Comparison of ENCODE assay signal across 14 cellular contexts in genomic region chr18:38751897-38752296, GRCh38.
DNase-seq lines count a peak whose midpoint lies in the region; FAIRE-seq and TF ChIP-seq lines count a peak whose summit lies in the region.
"Had no signal": no experiment of that assay in that cellular context is flagged by ENCODE, and none has a peak within 500 bp of the region (broad histone marks: within the 10 kb centered on the region; RNA-seq: fewer than 3 reads in every experiment).

No MANE protein-coding gene starts in this region.

- H3K9me3 ChIP-seq in keratinocyte (ENCODE audit: control insufficient read depth, low read depth, low read length) = no peaks in the 10 kb centered on the region
- H3K9me3 ChIP-seq: ascending aorta, heart left ventricle, tibial nerve had no signal

- H3K4me2 ChIP-seq in keratinocyte (ENCODE audit: control insufficient read depth, extremely low read depth, insufficient read depth, low read depth, low read length) = peak overlapping the region; percentile 62

- H4K20me1 ChIP-seq in keratinocyte (ENCODE audit: control insufficient read depth, extremely low read depth, insufficient read depth, low read length) = no peaks in the 10 kb centered on the region

- H3K27me3 ChIP-seq in keratinocyte (ENCODE audit: control insufficient read depth, extremely low read depth, insufficient read depth, low read length) = no peaks in the 10 kb centered on the region
- H3K27me3 ChIP-seq: ascending aorta, heart left ventricle, tibial nerve had no signal

- H3K27me3 Mint-ChIP-seq in HFFc6 (ENCODE audit: insufficient read depth) = peaks cover 2% of the 10 kb centered on the region
- H3K27me3 Mint-ChIP-seq: CD8-positive, alpha-beta memory T cell had no signal

- H3K9ac ChIP-seq in keratinocyte (ENCODE audit: control insufficient read depth, extremely low read depth, insufficient read depth, low read length) = no peak overlapping the region

- H3K9me1 ChIP-seq in keratinocyte (ENCODE audit: control insufficient read depth, extremely low read depth, insufficient read depth, low read length) = no peaks in the 10 kb centered on the region

- no peak for TF ChIP-seq CTCF in keratinocyte (optimal IDR thresholded peaks at IDR 0.05 in 1 of 3, IDR thresholded peaks at IDR 0.05 in 1 of 3, conservative IDR thresholded peaks at IDR 0.05 in 1 of 3; ENCODE audit: extremely low read depth in 1 of 3, insufficient read depth in 2 of 3, low read length in 3 of 3)
- TF ChIP-seq CTCF in HFFc6 (IDR thresholded peaks at IDR 0.05) = no peak

- H3K9me3 Mint-ChIP-seq in HFFc6 = peaks cover 61% of the 10 kb centered on the region

- no peak overlapping the region for H3K4me3 Mint-ChIP-seq in HFFc6
- H3K4me3 Mint-ChIP-seq: CD8-positive, alpha-beta memory T cell had no signal

- FAIRE-seq in keratinocyte (lab: Jason Lieb, UNC) = peak; percentile 78

- H3K36me3 ChIP-seq in keratinocyte (ENCODE audit: control insufficient read depth in 2 of 2, extremely low read depth in 1 of 2, insufficient read depth in 2 of 2, low read length in 2 of 2) = no peaks in the 10 kb centered on the region
- H3K36me3 ChIP-seq: ascending aorta, heart left ventricle, tibial nerve had no signal

- H3K27ac Mint-ChIP-seq in HFFc6 = no peak overlapping the region
- H3K27ac Mint-ChIP-seq: CD8-positive, alpha-beta memory T cell had no signal

- H2AFZ ChIP-seq in keratinocyte (ENCODE audit: control insufficient read depth, low read length) = peak overlapping the region; percentile 72

- DNase-seq in NCI-H748 (lab: John Stamatoyannopoulos, UW; ENCODE audit: unreplicated experiment) (peak; percentile 19), NCI-H748 treated with DMSO at 0.1 percent for 48 hours (lab: John Stamatoyannopoulos, UW) (no peak), keratinocyte (ENCODE audit: low read depth, low spot score) (no peak), smooth muscle cell of the brain vasculature (ENCODE audit: low read depth, low spot score) (peak; percentile 3), NCI-H2107 (lab: John Stamatoyannopoulos, UW) (no peak), HFFc6 (no peak), activated gamma-delta T cell treated with Interleukin-2 at 50 U/mL for 16 hours (no peak)
- DNase-seq: activated T-cell treated with anti-CD3 and anti-CD28 coated beads for 4 hours; CD8-positive, alpha-beta memory T cell had no signal

- H3K36me3 Mint-ChIP-seq in HFFc6 (ENCODE audit: low read depth) = no peaks in the 10 kb centered on the region; the same call in 1 of the 2 replicates
- H3K36me3 Mint-ChIP-seq: CD8-positive, alpha-beta memory T cell had no signal

- peaks cover 24% of the 10 kb centered on the region for H3K4me1 ChIP-seq in keratinocyte (ENCODE audit: control insufficient read depth, extremely low read depth, insufficient read depth, low read length)
- H3K4me1 ChIP-seq: ascending aorta, heart left ventricle, tibial nerve had no signal

- peak overlapping the region in 2 of 3 experiments; percentile 4 to 21 for H3K4me3 ChIP-seq in keratinocyte (ENCODE audit: control insufficient read depth in 2 of 3, extremely low read depth in 1 of 3, insufficient read depth in 2 of 3, low read depth in 1 of 3, low read length in 3 of 3)
- H3K4me3 ChIP-seq: ascending aorta, heart left ventricle, tibial nerve had no signal

- H3K79me2 ChIP-seq in keratinocyte (ENCODE audit: control insufficient read depth, insufficient read depth, low read length) = no peaks in the 10 kb centered on the region

- H3K27ac ChIP-seq in angular gyrus (ENCODE audit: low read depth, low read length) (peak overlapping the region; percentile 37), keratinocyte (ENCODE audit: control insufficient read depth, insufficient read depth, low read length) (peak overlapping the region; percentile 15)
- H3K27ac ChIP-seq: 22Rv1, ascending aorta, heart left ventricle, tibial nerve had no signal

- no peaks in the 10 kb centered on the region for H3K4me1 Mint-ChIP-seq in HFFc6 (ENCODE audit: low read depth)
- H3K4me1 Mint-ChIP-seq: CD8-positive, alpha-beta memory T cell had no signal

- dilution Hi-C loops in keratinocyte (cut with MboI; ENCODE audit: extremely low pct_ligation_motif_present, low sequenced_read_pairs) = no loop called here

Comparison
In these comparisons a context has a peak if more than half of its experiments do, and no peak if none do; other contexts are left out.
1. DNase-seq: peak in NCI-H748 (single experiment) and smooth muscle cell of the brain vasculature (single experiment); none in NCI-H748 treated with DMSO at 0.1 percent for 48 hours (single experiment), keratinocyte (single experiment), NCI-H2107 (single experiment), HFFc6 (single experiment) and activated gamma-delta T cell treated with Interleukin-2 at 50 U/mL for 16 hours (single experiment).